In genomic region chr1:12447849-12448312, GRCh38 we compare ENCODE assay signal across 10 cellular contexts.
A peak's percentile ranks its signal among the peaks of the same experiment; 100 is the strongest.
DNase-seq lines count a peak whose midpoint lies in the region; ATAC-seq and TF ChIP-seq lines count a peak whose summit lies in the region.
"Had no signal": no experiment of that assay in that cellular context is flagged by ENCODE, and none has a peak within 500 bp of the region (broad histone marks: within the 10 kb centered on the region; RNA-seq: fewer than 3 reads in every experiment).

No MANE protein-coding gene starts in this region.

- H3K36me3 ChIP-seq in left ventricle myocardium inferior (peaks cover 3% of the 10 kb centered on the region), brain microvascular endothelial cell (replicated peaks) (peaks cover 6% of the 10 kb centered on the region), mucosa of rectum (ENCODE audit: control insufficient read depth in 2 of 2, insufficient read depth in 2 of 2, low read length in 2 of 2) (peaks cover 7 to 8% of the 10 kb centered on the region in 2 donors), vagina (no peaks in the 10 kb centered on the region)

- TF ChIP-seq POLR2A in vagina (IDR thresholded peaks at IDR 0.05) = no peak

- no peak for TF ChIP-seq CTCF in left ventricle myocardium inferior (IDR thresholded peaks at IDR 0.05; ENCODE audit: borderline replicate concordance)
- no peak for TF ChIP-seq CTCF in brain microvascular endothelial cell (IDR thresholded peaks at IDR 0.05; ENCODE audit: low read depth, low read length, missing control alignments)
- no peak for TF ChIP-seq CTCF in vagina (IDR thresholded peaks at IDR 0.05)

- H3K9me3 ChIP-seq in left ventricle myocardium inferior (replicated peaks) = no peaks in the 10 kb centered on the region
- no peaks in the 10 kb centered on the region for H3K9me3 ChIP-seq in mucosa of rectum (ENCODE audit: control insufficient read depth in 2 of 2, low read length in 2 of 2)
- H3K9me3 ChIP-seq in vagina = no peaks in the 10 kb centered on the region
- H3K9me3 ChIP-seq: Caco-2 had no signal

- no peak overlapping the region for H3K9ac ChIP-seq in mucosa of rectum (ENCODE audit: low read depth in 1 of 2, low read length in 2 of 2)

- no peak overlapping the region for H3K4me3 ChIP-seq in left ventricle myocardium inferior
- no peak overlapping the region for H3K4me3 ChIP-seq in brain microvascular endothelial cell (ENCODE audit: low read depth, low read length)
- H3K4me3 ChIP-seq in mucosa of rectum (ENCODE audit: low read length in 2 of 2) = no peak overlapping the region
- no peak overlapping the region for H3K4me3 ChIP-seq in vagina

- H3K4me1 ChIP-seq in left ventricle myocardium inferior = peaks cover 76% of the 10 kb centered on the region
- H3K4me1 ChIP-seq in mucosa of rectum (ENCODE audit: control insufficient read depth in 2 of 2, insufficient read depth in 2 of 2, low read length in 2 of 2) = peaks cover 10 to 12% of the 10 kb centered on the region in 2 donors
- peaks cover 77% of the 10 kb centered on the region for H3K4me1 ChIP-seq in vagina
- H3K4me1 ChIP-seq: Caco-2 had no signal

- in situ Hi-C loops in brain microvascular endothelial cell (cut with HindIII; ENCODE audit: low pct_ligation_motif_present, low sequenced_read_pairs) = no loop called here

- no peaks in the 10 kb centered on the region for H3K27me3 ChIP-seq in left ventricle myocardium inferior (ENCODE audit: low read depth)
- H3K27me3 ChIP-seq in brain microvascular endothelial cell (replicated peaks) = no peaks in the 10 kb centered on the region
- H3K27me3 ChIP-seq in mucosa of rectum (ENCODE audit: control insufficient read depth in 2 of 2, insufficient read depth in 2 of 2, low read length in 2 of 2) = no peaks in the 10 kb centered on the region
- no peaks in the 10 kb centered on the region for H3K27me3 ChIP-seq in vagina

- intact Hi-C loops in left ventricle myocardium inferior (cut with micrococcal nuclease) (no loop called here), Right ventricle myocardium superior (cut with DNase I) (no loop called here), vagina (cut with DNase I) (loop anchor here (5.0 to 10.0 kb wide), 2 partner anchors 133 to 169 kb away; partner anchors contain the start of gene DHRS3), posterior cingulate gyrus (cut with DNase I) (no loop called here)

- no peak for DNase-seq in left ventricle myocardium inferior
- no peak for DNase-seq in Right ventricle myocardium superior
- peak; percentile 55 for DNase-seq in brain microvascular endothelial cell
- DNase-seq in vagina (ENCODE audit: extremely low spot score in 2 of 2) = no peak
- DNase-seq in posterior cingulate gyrus = no peak
- DNase-seq in Kasumi-1 (lab: John Stamatoyannopoulos, UW) = no peak
- DNase-seq: activated T-cell treated with anti-CD3 and anti-CD28 coated beads, Interleukin-2, amount 50 U/mL, for 1 hour; Caco-2 had no signal

- ATAC-seq in Right ventricle myocardium superior (ENCODE audit: poor library complexity) (no peak), HG03521 (IDR thresholded peaks at IDR 0.05; ENCODE audit: unreplicated experiment) (no peak)

- H3K27ac ChIP-seq in left ventricle myocardium inferior (replicated peaks) (peak overlapping the region; percentile 79), brain microvascular endothelial cell (peak overlapping the region; percentile 94), mucosa of rectum (ENCODE audit: low read depth in 2 of 2, low read length in 2 of 2) (peak overlapping the region; percentile 64 to 66), vagina (peak overlapping the region; percentile 83)
